Comparison of ENCODE assay signal across 8 cellular contexts in genomic region chr4:183249854-183250253, GRCh38.
A peak's percentile ranks its signal among the peaks of the same experiment; 100 is the strongest.
DNase-seq lines count a peak whose midpoint lies in the region; ATAC-seq and TF ChIP-seq lines count a peak whose summit lies in the region.

No MANE protein-coding gene starts in this region.

- H3K27me3 Mint-ChIP-seq in activated CD4-positive, alpha-beta T cell treated with anti-CD3 and anti-CD28 coated beads, Interleukin-2, amount 10 ng/mL, durations not matched to agents 7 days and 5 days = peaks cover 3% of the 10 kb centered on the region
- H3K27me3 Mint-ChIP-seq in stimulated activated naive B cell treated with anti-CD40 and anti-IgM and Interleukin-4, amounts not matched to agents 10 μg/mL and 1 μg/mL and 100 μg/mL, for 72 hours = no peaks in the 10 kb centered on the region

- DNase-seq in activated CD4-positive, alpha-beta T cell treated with anti-CD3 and anti-CD28 coated beads, Interleukin-2, amount 10 ng/mL, durations not matched to agents 7 days and 5 days = peak; percentile 18
- DNase-seq in activated CD4-positive, alpha-beta T cell treated with anti-CD3 and anti-CD28 coated beads for 4 hours = no peak
- peak; percentile 48 for DNase-seq in RWPE1 (ENCODE audit: low spot score)
- DNase-seq in fibroblast of villous mesenchyme (ENCODE audit: low read depth) = peak; percentile 48
- DNase-seq in stimulated activated naive B cell treated with anti-CD40 and anti-IgM and Interleukin-4, amounts not matched to agents 10 μg/mL and 1 μg/mL and 100 μg/mL, for 72 hours = no peak
- DNase-seq in stimulated activated naive CD4-positive, alpha-beta T cell treated with Interleukin-2 at 50 U/mL for 16 hours (lab: John Stamatoyannopoulos, UW) = no peak
- no peak for DNase-seq in activated T-cell treated with anti-CD3 and anti-CD28 coated beads for 4 hours

- POLR2A ChIA-PET in activated CD4-positive, alpha-beta T cell treated with anti-CD3 and anti-CD28 coated beads, Interleukin-2, amount 10 ng/mL, durations not matched to agents 7 days and 5 days (lab: Charles Lee) = no interaction called here
- POLR2A ChIA-PET in RWPE1 (lab: Yijun Ruan, JAX; ENCODE audit: low non-redundant PET) = no interaction called here

- H3K4me1 Mint-ChIP-seq in activated CD4-positive, alpha-beta T cell treated with anti-CD3 and anti-CD28 coated beads, Interleukin-2, amount 10 ng/mL, durations not matched to agents 7 days and 5 days = no peaks in the 10 kb centered on the region
- H3K4me1 Mint-ChIP-seq in stimulated activated naive B cell treated with anti-CD40 and anti-IgM and Interleukin-4, amounts not matched to agents 10 μg/mL and 1 μg/mL and 100 μg/mL, for 72 hours = no peaks in the 10 kb centered on the region

- peak; percentile 48 for ATAC-seq in HG03342 (IDR thresholded peaks at IDR 0.05; ENCODE audit: unreplicated experiment)
- peak; percentile 67 to 68 for ATAC-seq in stimulated activated naive B cell treated with anti-CD40 and anti-IgM and Interleukin-4, amounts not matched to agents 10 μg/mL and 1 μg/mL and 100 μg/mL, for 72 hours (replicated peaks)

- CTCF ChIA-PET in activated CD4-positive, alpha-beta T cell treated with anti-CD3 and anti-CD28 coated beads, Interleukin-2, amount 10 ng/mL, durations not matched to agents 7 days and 5 days (lab: Charles Lee) = interaction anchor here (0.6 to 3.0 kb wide), 9 partner anchors 10 to 1412 kb away, joined by 3 to 10 read pairs (median 4); no protein-coding TSS in a partner anchor
- CTCF ChIA-PET in RWPE1 (lab: Yijun Ruan, JAX) = interaction anchor here (0.6 to 2.4 kb wide), 13 partner anchors 9 to 715 kb away, joined by 3 to 21 read pairs (median 4); no protein-coding TSS in a partner anchor

- H3K27ac ChIP-seq in RWPE1 = no peak overlapping the region

- no peak overlapping the region for H3K27ac Mint-ChIP-seq in activated CD4-positive, alpha-beta T cell treated with anti-CD3 and anti-CD28 coated beads, Interleukin-2, amount 10 ng/mL, durations not matched to agents 7 days and 5 days
- H3K27ac Mint-ChIP-seq in stimulated activated naive B cell treated with anti-CD40 and anti-IgM and Interleukin-4, amounts not matched to agents 10 μg/mL and 1 μg/mL and 100 μg/mL, for 72 hours = no peak overlapping the region

- TF ChIP-seq CTCF in RWPE1 (conservative IDR thresholded peaks at IDR 0.05; ENCODE audit: low read depth) = peak; percentile 43
- TF ChIP-seq CTCF in fibroblast of villous mesenchyme (IDR thresholded peaks at IDR 0.05; ENCODE audit: insufficient read depth, low read depth, low read length) = peak; percentile 54

- no peaks in the 10 kb centered on the region for H3K36me3 Mint-ChIP-seq in activated CD4-positive, alpha-beta T cell treated with anti-CD3 and anti-CD28 coated beads, Interleukin-2, amount 10 ng/mL, durations not matched to agents 7 days and 5 days (ENCODE audit: low read depth)
- H3K36me3 Mint-ChIP-seq in stimulated activated naive B cell treated with anti-CD40 and anti-IgM and Interleukin-4, amounts not matched to agents 10 μg/mL and 1 μg/mL and 100 μg/mL, for 72 hours = no peaks in the 10 kb centered on the region

- H3K4me3 ChIP-seq in fibroblast of villous mesenchyme (ENCODE audit: low read depth, low read length) = no peak overlapping the region

- no peaks in the 10 kb centered on the region for H3K9me3 Mint-ChIP-seq in activated CD4-positive, alpha-beta T cell treated with anti-CD3 and anti-CD28 coated beads, Interleukin-2, amount 10 ng/mL, durations not matched to agents 7 days and 5 days
- H3K9me3 Mint-ChIP-seq in stimulated activated naive B cell treated with anti-CD40 and anti-IgM and Interleukin-4, amounts not matched to agents 10 μg/mL and 1 μg/mL and 100 μg/mL, for 72 hours = no peaks in the 10 kb centered on the region

- H3K4me3 Mint-ChIP-seq in activated CD4-positive, alpha-beta T cell treated with anti-CD3 and anti-CD28 coated beads, Interleukin-2, amount 10 ng/mL, durations not matched to agents 7 days and 5 days = no peak overlapping the region
- no peak overlapping the region for H3K4me3 Mint-ChIP-seq in stimulated activated naive B cell treated with anti-CD40 and anti-IgM and Interleukin-4, amounts not matched to agents 10 μg/mL and 1 μg/mL and 100 μg/mL, for 72 hours

Comparison
In these comparisons a context has a peak if more than half of its experiments do, and no peak if none do; other contexts are left out.
1. DNase-seq: peak in activated CD4-positive, alpha-beta T cell treated with anti-CD3 and anti-CD28 coated beads, Interleukin-2, amount 10 ng/mL, durations not matched to agents 7 days and 5 days (single experiment), RWPE1 (single experiment) and fibroblast of villous mesenchyme (single experiment); none in activated CD4-positive, alpha-beta T cell treated with anti-CD3 and anti-CD28 coated beads for 4 hours (0 of 2), stimulated activated naive B cell treated with anti-CD40 and anti-IgM and Interleukin-4, amounts not matched to agents 10 μg/mL and 1 μg/mL and 100 μg/mL, for 72 hours (single experiment), stimulated activated naive CD4-positive, alpha-beta T cell treated with Interleukin-2 at 50 U/mL for 16 hours (single experiment) and activated T-cell treated with anti-CD3 and anti-CD28 coated beads for 4 hours (single experiment).